10 cellular contexts compared by ENCODE assay signal in genomic region chr17:78805301-78805700, GRCh38. TPM values are rescaled to one million over a fixed set of nuclear protein-coding genes. Genes with fewer than 3 reads are reported as not detected.
DNase-seq lines count a peak whose midpoint lies in the region; ATAC-seq and TF ChIP-seq lines count a peak whose summit lies in the region.
"Had no signal": no experiment of that assay in that cellular context is flagged by ENCODE, and none has a peak within 500 bp of the region (broad histone marks: within the 10 kb centered on the region; RNA-seq: fewer than 3 reads in every experiment).

No MANE protein-coding gene starts in this region.

- no peak overlapping the region for H3K14ac ChIP-seq in H9 (ENCODE audit: insufficient read depth, low read length)

- no peaks in the 10 kb centered on the region for H3K23me2 ChIP-seq in H9 (ENCODE audit: insufficient read length, low read depth, low read length, poor library complexity, severe bottlenecking)

- no peak overlapping the region for H3K4ac ChIP-seq in H9 (ENCODE audit: low read depth, low read length)

- intact Hi-C loops in activated T-helper 2 cell treated with anti-CD3 and anti-CD28 coated beads, Interferon-gamma antibody, Interleukin-2, Interleukin-4, amounts not matched to agents 10 μg/mL and 5 μg/mL and 100 μg/mL, durations not matched to agents 14 hours and 24 hours and 36 hours (cut with micrococcal nuclease) = no loop called here
- intact Hi-C loops in left colon (cut with DNase I, micrococcal nuclease) = no loop called here

- DNase-seq in T-helper 17 cell (peak; percentile 40 to 73 (median 47)), naive B cell (no peak), H9 (no peak), left colon (no peak), germinal center (ENCODE audit: low spot score) (no peak)
- peak; percentile 54 for DNase-seq in activated T-helper 2 cell treated with anti-CD3 and anti-CD28 coated beads, Interferon-gamma antibody, Interleukin-2, Interleukin-4, amounts not matched to agents 10 μg/mL and 5 μg/mL and 100 μg/mL, durations not matched to agents 14 hours and 24 hours and 36 hours (ENCODE audit: low spot score)
- peak; percentile 52 to 88 for DNase-seq in stimulated activated effector memory CD8-positive, alpha-beta T cell treated with anti-CD3 and anti-CD28 coated beads, Interleukin-12 subunit alpha, Interleukin-12 subunit beta, amount 100 ng/mL, for 72 hours (ENCODE audit: low spot score in 2 of 2)
- DNase-seq: NCI-H446 treated with DMSO at 0.1 percent for 48 hours, upper lobe of left lung had no signal

- no peak overlapping the region for H3K9ac ChIP-seq in H9 (ENCODE audit: extremely low read depth, insufficient read length, low read length)

- H3K79me2 ChIP-seq in H9 (ENCODE audit: insufficient read depth, low read length) = no peaks in the 10 kb centered on the region

- H3K27ac ChIP-seq in H9 (ENCODE audit: insufficient read length, low read depth, low read length) = no peak overlapping the region

- peak; percentile 68 for ATAC-seq in T-helper 17 cell
- no peak for ATAC-seq in naive B cell (ENCODE audit: low read depth in 2 of 2)
- peak; percentile 99 for ATAC-seq in stimulated activated effector memory CD8-positive, alpha-beta T cell treated with anti-CD3 and anti-CD28 coated beads, Interleukin-12 subunit alpha, Interleukin-12 subunit beta, amount 100 ng/mL, for 72 hours
- no peak for ATAC-seq in left colon
- ATAC-seq in GM19328 (IDR thresholded peaks at IDR 0.05; ENCODE audit: unreplicated experiment) = no peak

- H3K4me1 Mint-ChIP-seq in T-helper 17 cell = peaks cover 54% of the 10 kb centered on the region
- H3K4me1 Mint-ChIP-seq in activated T-helper 2 cell treated with anti-CD3 and anti-CD28 coated beads, Interferon-gamma antibody, Interleukin-2, Interleukin-4, amounts not matched to agents 10 μg/mL and 5 μg/mL and 100 μg/mL, durations not matched to agents 14 hours and 24 hours and 36 hours (ENCODE audit: low read depth) = peaks cover 31% of the 10 kb centered on the region
- H3K4me1 Mint-ChIP-seq in naive B cell = peaks cover 16 to 33% (median 20%) of the 10 kb centered on the region in 3 donors
- H3K4me1 Mint-ChIP-seq in stimulated activated effector memory CD8-positive, alpha-beta T cell treated with anti-CD3 and anti-CD28 coated beads, Interleukin-12 subunit alpha, Interleukin-12 subunit beta, amount 100 ng/mL, for 72 hours = peaks cover 63% of the 10 kb centered on the region
- no peaks in the 10 kb centered on the region for H3K4me1 Mint-ChIP-seq in H9

- H2BK5ac ChIP-seq in H9 (ENCODE audit: insufficient read length, low read length) = no peak overlapping the region

- WGBS in H9 (ENCODE audit: extremely low coverage, insufficient read length, low lambda C conversion rate) = no CpG with 5 or more reads among the region's 14 CpGs

- no peaks in the 10 kb centered on the region for H3K79me1 ChIP-seq in H9 (ENCODE audit: insufficient read depth, low read depth, low read length, poor library complexity, severe bottlenecking)

- H3K9me3 Mint-ChIP-seq in activated T-helper 2 cell treated with anti-CD3 and anti-CD28 coated beads, Interferon-gamma antibody, Interleukin-2, Interleukin-4, amounts not matched to agents 10 μg/mL and 5 μg/mL and 100 μg/mL, durations not matched to agents 14 hours and 24 hours and 36 hours = no peaks in the 10 kb centered on the region
- H3K9me3 Mint-ChIP-seq in naive B cell (no peaks in the 10 kb centered on the region), H9 (no peaks in the 10 kb centered on the region)
- H3K9me3 Mint-ChIP-seq in stimulated activated effector memory CD8-positive, alpha-beta T cell treated with anti-CD3 and anti-CD28 coated beads, Interleukin-12 subunit alpha, Interleukin-12 subunit beta, amount 100 ng/mL, for 72 hours = no peaks in the 10 kb centered on the region

- H2AK5ac ChIP-seq in H9 (ENCODE audit: insufficient read length, low read length) = no peak overlapping the region

- no peak overlapping the region for H2BK15ac ChIP-seq in H9 (ENCODE audit: low read depth, low read length)

- TF ChIP-seq CTCF in H9 (conservative IDR thresholded peaks at IDR 0.05) = no peak

- H4K8ac ChIP-seq in H9 (replicated peaks; ENCODE audit: insufficient read length, low read depth, low read length) = no peak overlapping the region

- H3K23ac ChIP-seq in H9 (ENCODE audit: insufficient read length, low read depth, low read length) = no peak overlapping the region

- no peak overlapping the region for H2AFZ ChIP-seq in H9 (ENCODE audit: low read length)

- H2BK20ac ChIP-seq in H9 (ENCODE audit: low read depth, low read length, poor library complexity, severe bottlenecking) = no peak overlapping the region

- no peaks in the 10 kb centered on the region for H3K4me1 ChIP-seq in H9 (ENCODE audit: insufficient read depth, low read length)

- H3K36me3 Mint-ChIP-seq in T-helper 17 cell (ENCODE audit: low read depth) (peaks cover 12% of the 10 kb centered on the region), naive B cell (peaks cover 19 to 37% of the 10 kb centered on the region in 2 donors), H9 (ENCODE audit: insufficient read depth in 1 of 3, low read depth in 3 of 3) (peaks cover 55 to 87% (median 81%) of the 10 kb centered on the region in 3 experiments; a peak in 6 of 7 replicates)
- peaks cover 80% of the 10 kb centered on the region for H3K36me3 Mint-ChIP-seq in activated T-helper 2 cell treated with anti-CD3 and anti-CD28 coated beads, Interferon-gamma antibody, Interleukin-2, Interleukin-4, amounts not matched to agents 10 μg/mL and 5 μg/mL and 100 μg/mL, durations not matched to agents 14 hours and 24 hours and 36 hours (ENCODE audit: low read depth)
- H3K36me3 Mint-ChIP-seq in stimulated activated effector memory CD8-positive, alpha-beta T cell treated with anti-CD3 and anti-CD28 coated beads, Interleukin-12 subunit alpha, Interleukin-12 subunit beta, amount 100 ng/mL, for 72 hours = peaks cover 100% of the 10 kb centered on the region

- H4K91ac ChIP-seq in H9 (ENCODE audit: insufficient read length, low read depth, low read length) = no peak overlapping the region

- H4K20me1 ChIP-seq in H9 (ENCODE audit: control insufficient read depth, insufficient read depth, insufficient read length) = no peaks in the 10 kb centered on the region

- no peaks in the 10 kb centered on the region for H3K27me3 ChIP-seq in H9 (ENCODE audit: insufficient read depth, low read length)
- H3K27me3 ChIP-seq: upper lobe of left lung had no signal

- H4K5ac ChIP-seq in H9 (ENCODE audit: insufficient read length, low read depth, low read length) = no peak overlapping the region

- no peak overlapping the region for H2BK12ac ChIP-seq in H9 (ENCODE audit: insufficient read length, low read depth, low read length)

- peak overlapping the region; percentile 82 for H3K4me3 Mint-ChIP-seq in T-helper 17 cell
- no peak overlapping the region for H3K4me3 Mint-ChIP-seq in activated T-helper 2 cell treated with anti-CD3 and anti-CD28 coated beads, Interferon-gamma antibody, Interleukin-2, Interleukin-4, amounts not matched to agents 10 μg/mL and 5 μg/mL and 100 μg/mL, durations not matched to agents 14 hours and 24 hours and 36 hours (ENCODE audit: low read depth)
- H3K4me3 Mint-ChIP-seq in naive B cell = peak overlapping the region in 2 of 8 donors; percentile 55 to 56
- H3K4me3 Mint-ChIP-seq in stimulated activated effector memory CD8-positive, alpha-beta T cell treated with anti-CD3 and anti-CD28 coated beads, Interleukin-12 subunit alpha, Interleukin-12 subunit beta, amount 100 ng/mL, for 72 hours = peak overlapping the region; percentile 67
- no peak overlapping the region for H3K4me3 Mint-ChIP-seq in H9

- no peak overlapping the region for H2BK120ac ChIP-seq in H9 (ENCODE audit: low read depth, low read length, poor library complexity, severe bottlenecking)

- peak overlapping the region; percentile 99 for H3K27ac Mint-ChIP-seq in T-helper 17 cell
- H3K27ac Mint-ChIP-seq in activated T-helper 2 cell treated with anti-CD3 and anti-CD28 coated beads, Interferon-gamma antibody, Interleukin-2, Interleukin-4, amounts not matched to agents 10 μg/mL and 5 μg/mL and 100 μg/mL, durations not matched to agents 14 hours and 24 hours and 36 hours = peak overlapping the region; percentile 86
- H3K27ac Mint-ChIP-seq in naive B cell = peak overlapping the region in 5 of 6 donors; percentile 26 to 94 (median 85)
- H3K27ac Mint-ChIP-seq in stimulated activated effector memory CD8-positive, alpha-beta T cell treated with anti-CD3 and anti-CD28 coated beads, Interleukin-12 subunit alpha, Interleukin-12 subunit beta, amount 100 ng/mL, for 72 hours = peak overlapping the region; percentile 95
- H3K27ac Mint-ChIP-seq in H9 = peak overlapping the region in 1 of 3 experiments; percentile 90; a peak in 3 of 7 replicates

- H3K56ac ChIP-seq in H9 (ENCODE audit: insufficient read length, low read depth, low read length) = no peak overlapping the region

- H3T11ph ChIP-seq in H9 (ENCODE audit: low read length) = no peak overlapping the region

- no peak overlapping the region for H3K4me2 ChIP-seq in H9 (ENCODE audit: insufficient read depth, insufficient read length, low read length)

- H3K18ac ChIP-seq in H9 (ENCODE audit: insufficient read length, low read depth, low read length) = no peak overlapping the region

- no peaks in the 10 kb centered on the region for H3K9me3 ChIP-seq in T-helper 17 cell (ENCODE audit: control insufficient read depth, low read length, poor library complexity, severe bottlenecking)
- no peaks in the 10 kb centered on the region for H3K9me3 ChIP-seq in H9 (ENCODE audit: control insufficient read depth, low read depth, low read length)
- H3K9me3 ChIP-seq: upper lobe of left lung had no signal

- H3K27me3 Mint-ChIP-seq in T-helper 17 cell (no peaks in the 10 kb centered on the region), naive B cell (no peaks in the 10 kb centered on the region), H9 (ENCODE audit: low read depth) (no peaks in the 10 kb centered on the region; the same call in 1 of the 2 replicates)
- H3K27me3 Mint-ChIP-seq in activated T-helper 2 cell treated with anti-CD3 and anti-CD28 coated beads, Interferon-gamma antibody, Interleukin-2, Interleukin-4, amounts not matched to agents 10 μg/mL and 5 μg/mL and 100 μg/mL, durations not matched to agents 14 hours and 24 hours and 36 hours (ENCODE audit: low read depth) = no peaks in the 10 kb centered on the region

RNA-seq across cellular contexts. Expression of gene CYTH1, which starts 23.2 kb away (rescaled TPM):
- 100 to 1,000 TPM; 462 to 497 TPM for total RNA-seq in T-helper 17 cell
- 83.5 and 95.7 TPM in 2 replicates for total RNA-seq in activated T-helper 2 cell treated with anti-CD3 and anti-CD28 coated beads, Interferon-gamma antibody, Interleukin-2, Interleukin-4, amounts not matched to agents 10 μg/mL and 5 μg/mL and 100 μg/mL, durations not matched to agents 14 hours and 24 hours and 36 hours
- 100 to 1,000 TPM; 165 to 235 (median 190) TPM for polyA plus RNA-seq in naive B cell (ENCODE audit: low read depth in 6 of 6)
- 9.7 and 11.2 TPM in 2 replicates for total RNA-seq in H9 (2021)
- 10 to 100 TPM; 70.6 to 79.0 TPM for total RNA-seq in left colon

RNA-seq across cellular contexts. Expression of gene USP36, which starts 35.3 kb away (rescaled TPM):
- total RNA-seq in T-helper 17 cell = 100 to 1,000 TPM; 418 to 474 TPM
- 103 and 105 TPM in 2 replicates for total RNA-seq in activated T-helper 2 cell treated with anti-CD3 and anti-CD28 coated beads, Interferon-gamma antibody, Interleukin-2, Interleukin-4, amounts not matched to agents 10 μg/mL and 5 μg/mL and 100 μg/mL, durations not matched to agents 14 hours and 24 hours and 36 hours
- 10 to 100 TPM; 14.9 to 37.9 (median 24.5) TPM for polyA plus RNA-seq in naive B cell (ENCODE audit: low read depth in 6 of 6)
- total RNA-seq in H9 (2021) = 101 and 106 TPM in 2 replicates
- 10 to 100 TPM; 35.7 to 45.1 TPM for total RNA-seq in left colon

Comparison
In these comparisons a context has a peak if more than half of its experiments do, and no peak if none do; other contexts are left out.
1. ATAC-seq: peak in T-helper 17 cell (single experiment) and stimulated activated effector memory CD8-positive, alpha-beta T cell treated with anti-CD3 and anti-CD28 coated beads, Interleukin-12 subunit alpha, Interleukin-12 subunit beta, amount 100 ng/mL, for 72 hours (single experiment); none in naive B cell (0 of 2), left colon (single experiment) and GM19328 (single experiment).
2. DNase-seq: peak in T-helper 17 cell (3 of 3), activated T-helper 2 cell treated with anti-CD3 and anti-CD28 coated beads, Interferon-gamma antibody, Interleukin-2, Interleukin-4, amounts not matched to agents 10 μg/mL and 5 μg/mL and 100 μg/mL, durations not matched to agents 14 hours and 24 hours and 36 hours (single experiment) and stimulated activated effector memory CD8-positive, alpha-beta T cell treated with anti-CD3 and anti-CD28 coated beads, Interleukin-12 subunit alpha, Interleukin-12 subunit beta, amount 100 ng/mL, for 72 hours (2 of 2); none in naive B cell (single experiment), H9 (single experiment), left colon (0 of 2) and germinal center (single experiment).
3. H3K4me3 Mint-ChIP-seq: peak in T-helper 17 cell (single experiment) and stimulated activated effector memory CD8-positive, alpha-beta T cell treated with anti-CD3 and anti-CD28 coated beads, Interleukin-12 subunit alpha, Interleukin-12 subunit beta, amount 100 ng/mL, for 72 hours (single experiment); none in activated T-helper 2 cell treated with anti-CD3 and anti-CD28 coated beads, Interferon-gamma antibody, Interleukin-2, Interleukin-4, amounts not matched to agents 10 μg/mL and 5 μg/mL and 100 μg/mL, durations not matched to agents 14 hours and 24 hours and 36 hours (single experiment) and H9 (0 of 2).